In genomic region chr19:38769635-38770211, GRCh38 we compare ENCODE assay signal across 8 cellular contexts. TPM values are rescaled to one million over a fixed set of nuclear protein-coding genes. Genes with fewer than 3 reads are reported as not detected.
A peak's percentile ranks its signal among the peaks of the same experiment; 100 is the strongest.
DNase-seq lines count a peak whose midpoint lies in the region; ATAC-seq and TF ChIP-seq lines count a peak whose summit lies in the region.

No MANE protein-coding gene starts in this region.

- TF ChIP-seq CTCF in A673 (conservative IDR thresholded peaks at IDR 0.05; ENCODE audit: low read depth, low read length) (peak; percentile 83), LNCaP clone FGC (IDR thresholded peaks at IDR 0.05; ENCODE audit: control insufficient read depth, extremely low read depth, insufficient read depth) (peak; percentile 39)

- no peaks in the 10 kb centered on the region for H3K4me1 ChIP-seq in A673 (ENCODE audit: insufficient read depth, low read length, poor library complexity, severe bottlenecking)

- BruUV-seq in A673 (replicated peaks; lab: Mats Ljungman, UMichigan) = no TSS peak

- CTCF ChIA-PET in A673 (lab: Charles Lee) = interaction anchor here (0.6 to 1.1 kb wide), 4 partner anchors 9 to 729 kb away, joined by 3 to 4 read pairs (median 3); no protein-coding TSS in a partner anchor

- POLR2A ChIA-PET in A673 (lab: Charles Lee; ENCODE audit: low non-redundant PET) = interaction anchor here (0.6 to 0.7 kb wide), 2 partner anchors 18 to 80 kb away, joined by 3 to 9 read pairs; no protein-coding TSS in a partner anchor

- H3K4me3 ChIP-seq in A673 (ENCODE audit: low read depth, low read length, poor library complexity, severe bottlenecking) (peak overlapping the region; percentile 17), LNCaP clone FGC (ENCODE audit: low read depth, low read length) (no peak overlapping the region)

- no peaks in the 10 kb centered on the region for H3K27me3 ChIP-seq in A673 (replicated peaks; ENCODE audit: insufficient read depth, low read depth, low read length, poor library complexity)

- intact Hi-C loops in A673 (cut with micrococcal nuclease; ENCODE audit: unreplicated experiment) = no loop called here

- DNase-seq in A673 (ENCODE audit: low spot score) (peak; percentile 76), LNCaP clone FGC (ENCODE audit: low read depth) (no peak), activated T-cell treated with anti-CD3 and anti-CD28 coated beads for 48 hours (ENCODE audit: low read depth) (peak; percentile 86), myocyte (ENCODE audit: low read depth) (peak; percentile 51)
- DNase-seq in stimulated activated CD8-positive, alpha-beta memory T cell treated with anti-CD3 and anti-CD28 coated beads, Interleukin-4, amount 100 ng/mL, for 4 hours (ENCODE audit: low read depth in 2 of 2, low spot score in 1 of 2) = peak; percentile 80 to 81

- no peaks in the 10 kb centered on the region for H3K36me3 ChIP-seq in A673 (ENCODE audit: insufficient read depth, low read length, poor library complexity, severe bottlenecking)

- peak; percentile 71 for ATAC-seq in GM19025 (IDR thresholded peaks at IDR 0.05; ENCODE audit: low read depth, unreplicated experiment)
- ATAC-seq in esophagus mucosa = peak; percentile 82
- no peak for ATAC-seq in GM21390 (IDR thresholded peaks at IDR 0.05; ENCODE audit: unreplicated experiment)

- no peak overlapping the region for H3K27ac ChIP-seq in A673 (ENCODE audit: low read depth, low read length, poor library complexity, severe bottlenecking)

- H3K9me3 ChIP-seq in A673 (ENCODE audit: low read depth, low read length, poor library complexity, severe bottlenecking) = no peaks in the 10 kb centered on the region

RNA-seq across cellular contexts. Expression of gene LGALS7, which starts 3.6 kb away (rescaled TPM):
- total RNA-seq in A673 (2021) (not detected in 2 replicates), esophagus mucosa (684 TPM), myocyte (not detected in 2 replicates)
- polyA plus RNA-seq in myocyte (2012) = not detected

RNA-seq across cellular contexts. Expression of gene LGALS7B, which starts 19.3 kb away (rescaled TPM):
- total RNA-seq in A673 (2021) = not detected in 2 replicates
- 886 TPM for total RNA-seq in esophagus mucosa
- total RNA-seq in myocyte = not detected in 2 replicates
- 0.39 TPM for polyA plus RNA-seq in myocyte (2012)

RNA-seq across cellular contexts. Expression of gene CAPN12, which starts 25.4 kb away (rescaled TPM):
- total RNA-seq in A673 (2021) = 0.69 and 0.96 TPM in 2 replicates
- total RNA-seq in esophagus mucosa = 2.2 TPM
- 0.21 TPM in 1 of 2 replicates, not detected in the other for total RNA-seq in myocyte
- 0.29 TPM for polyA plus RNA-seq in myocyte (2012)

RNA-seq across cellular contexts. Expression of gene LGALS4, which starts 43.0 kb away (rescaled TPM):
- 0.32 and 0.81 TPM in 2 replicates for total RNA-seq in A673 (2021)
- 0.40 TPM for total RNA-seq in esophagus mucosa
- total RNA-seq in myocyte = not detected in 2 replicates
- polyA plus RNA-seq in myocyte (2012) = 0.43 TPM

Comparison
In these comparisons a context has a peak if more than half of its experiments do, and no peak if none do; other contexts are left out.
1. RNA of gene LGALS7, which starts 3.6 kb away (total RNA-seq): 684 TPM in esophagus mucosa (single experiment); not detected in A673 and not detected in myocyte; every median in the first group is over 100 times any median in the second.
2. RNA of gene LGALS7B, which starts 19.3 kb away (total RNA-seq): 886 TPM in esophagus mucosa (single experiment); not detected in A673 and not detected in myocyte; every median in the first group is over 100 times any median in the second.